ENCODE assay signal across 1 cellular context in the genomic region with DNA sequence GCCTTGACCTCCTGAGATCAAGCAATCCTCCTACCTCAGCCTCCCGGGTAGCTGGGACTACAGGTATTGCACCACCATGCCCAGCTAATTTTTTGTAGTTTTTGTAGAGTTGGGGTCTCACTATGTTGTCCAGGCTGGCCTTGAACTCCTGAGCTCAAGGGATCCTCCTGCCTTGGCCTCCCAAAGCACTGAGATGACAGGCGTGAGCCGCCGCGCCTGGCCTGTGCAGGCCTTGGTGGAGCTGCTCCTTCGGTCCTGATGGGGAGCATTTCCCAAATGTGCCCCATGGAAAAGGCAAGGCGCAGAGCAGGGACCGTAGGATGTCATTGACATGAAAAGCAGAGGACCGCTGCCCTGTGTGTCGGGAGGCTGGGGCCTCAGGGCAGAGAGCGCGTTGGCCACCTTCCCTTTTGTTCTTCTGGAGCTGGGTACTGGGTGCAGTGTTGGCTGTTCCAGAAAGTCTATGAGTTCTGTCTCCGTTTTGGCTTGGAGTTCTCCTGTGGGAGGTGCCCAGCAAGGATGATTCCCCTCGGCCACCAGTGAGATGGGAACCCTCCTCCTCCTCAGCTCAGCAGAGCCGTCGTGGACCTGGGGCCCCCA.
A peak's percentile ranks its signal among the peaks of the same experiment; 100 is the strongest.
TF ChIP-seq lines count a peak whose summit lies in the region.

No MANE protein-coding gene starts in this region.

TF ChIP-seq in HepG2, 621 proteins besides CTCF, POLR2A, EP300 and RAD21:
- no peak for TF ChIP-seq TFDP2 (CRISPR knock-in tag; IDR thresholded peaks at IDR 0.05)
- no peak for TF ChIP-seq THYN1 (CRISPR knock-in tag; IDR thresholded peaks at IDR 0.05; ENCODE audit: borderline replicate concordance, low read depth)
- TF ChIP-seq ZNF121 (CRISPR knock-in tag; IDR thresholded peaks at IDR 0.05), result 0 out of 2 replicates have a peak, but pooled peaks have one; percentile 42
- TF ChIP-seq, protein P1, sequence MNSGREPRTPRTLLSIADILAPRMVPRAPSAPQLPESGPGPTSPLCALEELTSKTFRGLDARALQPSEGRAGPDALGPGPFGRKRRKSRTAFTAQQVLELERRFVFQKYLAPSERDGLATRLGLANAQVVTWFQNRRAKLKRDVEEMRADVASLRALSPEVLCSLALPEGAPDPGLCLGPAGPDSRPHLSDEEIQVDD (CRISPR knock-in tag; IDR thresholded peaks at IDR 0.05; ENCODE audit: borderline replicate concordance), result no peak
- TF ChIP-seq EZH2 (conservative IDR thresholded peaks at IDR 0.05; ENCODE audit: low read depth, low read length), result no peak
